Comparison of ENCODE assay signal across 12 cellular contexts in genomic region chr20:51399138-51399890, GRCh38.
A peak's percentile ranks its signal among the peaks of the same experiment; 100 is the strongest.
DNase-seq lines count a peak whose midpoint lies in the region; ATAC-seq and TF ChIP-seq lines count a peak whose summit lies in the region.
"Had no signal": no experiment of that assay in that cellular context is flagged by ENCODE, and none has a peak within 500 bp of the region (broad histone marks: within the 10 kb centered on the region; RNA-seq: fewer than 3 reads in every experiment).

No MANE protein-coding gene starts in this region.

- peaks cover 56% of the 10 kb centered on the region for H3K36me3 Mint-ChIP-seq in T-helper 1 cell treated with Interleukin-12 subunit alpha and Interleukin-12 subunit beta and Interleukin-4 antibody, amounts not matched to agents 30 μg/mL and 1 μg/mL, for 36 hours (ENCODE audit: low read depth)
- peaks cover 59% of the 10 kb centered on the region for H3K36me3 Mint-ChIP-seq in activated B cell treated with CpG ODN at 0.5 μM for 24 hours (ENCODE audit: low read depth)
- H3K36me3 Mint-ChIP-seq in naive thymus-derived CD8-positive, alpha-beta T cell: peaks cover 4 to 41% (median 10%) of the 10 kb centered on the region in 3 donors

- CTCF ChIA-PET in activated B cell treated with CpG ODN at 0.5 μM for 24 hours (lab: Charles Lee): interaction anchor here (1.1 to 1.7 kb wide), 3 partner anchors 10 to 195 kb away, joined by 4 to 5 read pairs (median 4); no protein-coding TSS in a partner anchor

- H3K27ac Mint-ChIP-seq in T-helper 1 cell treated with Interleukin-12 subunit alpha and Interleukin-12 subunit beta and Interleukin-4 antibody, amounts not matched to agents 30 μg/mL and 1 μg/mL, for 36 hours: peak overlapping the region; percentile 100
- peak overlapping the region; percentile 99 for H3K27ac Mint-ChIP-seq in activated B cell treated with CpG ODN at 0.5 μM for 24 hours
- peak overlapping the region in 9 of 10 donors; percentile 95 to 99 (median 97) for H3K27ac Mint-ChIP-seq in naive thymus-derived CD8-positive, alpha-beta T cell

- POLR2A ChIA-PET in activated B cell treated with CpG ODN at 0.5 μM for 24 hours (lab: Charles Lee): interaction anchor here (1.0 to 3.4 kb wide), 8 partner anchors 11 to 142 kb away, joined by 3 to 27 read pairs (median 10); partner anchors contain the start of gene NFATC2
- POLR2A ChIA-PET in naive thymus-derived CD8-positive, alpha-beta T cell (lab: Charles Lee): interaction anchor here (1.3 kb wide), 1 partner anchor 8 kb away, joined by 4 read pairs; no protein-coding TSS in a partner anchor

- ATAC-seq in activated B cell treated with CpG ODN at 0.5 μM for 24 hours (ENCODE audit: low read depth): no peak
- ATAC-seq in naive thymus-derived CD8-positive, alpha-beta T cell: no peak
- no peak for ATAC-seq in HG02981 (IDR thresholded peaks at IDR 0.05; ENCODE audit: unreplicated experiment)
- no peak for ATAC-seq in GM21825 (IDR thresholded peaks at IDR 0.05; ENCODE audit: unreplicated experiment)
- ATAC-seq: left lung, Right ventricle myocardium inferior had no signal

- H3K4me3 Mint-ChIP-seq in T-helper 1 cell treated with Interleukin-12 subunit alpha and Interleukin-12 subunit beta and Interleukin-4 antibody, amounts not matched to agents 30 μg/mL and 1 μg/mL, for 36 hours: peak overlapping the region; percentile 83
- no peak overlapping the region for H3K4me3 Mint-ChIP-seq in activated B cell treated with CpG ODN at 0.5 μM for 24 hours
- peak overlapping the region in 5 of 10 donors; percentile 10 to 89 (median 77) for H3K4me3 Mint-ChIP-seq in naive thymus-derived CD8-positive, alpha-beta T cell

- no peaks in the 10 kb centered on the region for H3K9me3 Mint-ChIP-seq in T-helper 1 cell treated with Interleukin-12 subunit alpha and Interleukin-12 subunit beta and Interleukin-4 antibody, amounts not matched to agents 30 μg/mL and 1 μg/mL, for 36 hours
- peaks cover 2% of the 10 kb centered on the region for H3K9me3 Mint-ChIP-seq in activated B cell treated with CpG ODN at 0.5 μM for 24 hours
- no peaks in the 10 kb centered on the region for H3K9me3 Mint-ChIP-seq in naive thymus-derived CD8-positive, alpha-beta T cell

- no peak for TF ChIP-seq CTCF in activated B cell treated with CpG ODN at 0.5 μM for 24 hours (IDR thresholded peaks at IDR 0.05)

- peaks cover 80% of the 10 kb centered on the region for H3K4me1 Mint-ChIP-seq in T-helper 1 cell treated with Interleukin-12 subunit alpha and Interleukin-12 subunit beta and Interleukin-4 antibody, amounts not matched to agents 30 μg/mL and 1 μg/mL, for 36 hours (ENCODE audit: low read depth)
- H3K4me1 Mint-ChIP-seq in activated B cell treated with CpG ODN at 0.5 μM for 24 hours: peaks cover 58% of the 10 kb centered on the region
- H3K4me1 Mint-ChIP-seq in naive thymus-derived CD8-positive, alpha-beta T cell: peaks cover 35 to 66% (median 56%) of the 10 kb centered on the region in 4 donors

- no peaks in the 10 kb centered on the region for H3K27me3 Mint-ChIP-seq in T-helper 1 cell treated with Interleukin-12 subunit alpha and Interleukin-12 subunit beta and Interleukin-4 antibody, amounts not matched to agents 30 μg/mL and 1 μg/mL, for 36 hours (ENCODE audit: low read depth)
- no peaks in the 10 kb centered on the region for H3K27me3 Mint-ChIP-seq in activated B cell treated with CpG ODN at 0.5 μM for 24 hours
- no peaks in the 10 kb centered on the region for H3K27me3 Mint-ChIP-seq in naive thymus-derived CD8-positive, alpha-beta T cell

- no peak for DNase-seq in T-helper 1 cell
- DNase-seq in M059J (ENCODE audit: low read depth): peak; percentile 22
- DNase-seq in activated B cell treated with CpG ODN at 0.5 μM for 24 hours: no peak
- DNase-seq in naive thymus-derived CD8-positive, alpha-beta T cell: no peak
- no peak for DNase-seq in anterior cingulate cortex (lab: John Stamatoyannopoulos, UW)
- DNase-seq: left lung, NCI-H446, tibial artery had no signal

- intact Hi-C loops in activated B cell treated with CpG ODN at 0.5 μM for 24 hours (cut with micrococcal nuclease): no loop called here
